ENCODE assay signal across 21 cellular contexts in genomic region chr20:63212792-63213191, GRCh38. TPM values are rescaled to one million over a fixed set of nuclear protein-coding genes. Genes with fewer than 3 reads are reported as not detected.
DNase-seq lines count a peak whose midpoint lies in the region; ATAC-seq, FAIRE-seq and TF ChIP-seq lines count a peak whose summit lies in the region.
"Had no signal": no experiment of that assay in that cellular context is flagged by ENCODE, and none has a peak within 500 bp of the region (broad histone marks: within the 10 kb centered on the region; RNA-seq: fewer than 3 reads in every experiment).

No MANE protein-coding gene starts in this region.

- no peak for FAIRE-seq in bronchial epithelial cell (lab: Jason Lieb, UNC)
- FAIRE-seq: colon had no signal

- H3K36me3 ChIP-seq in NT2/D1 (ENCODE audit: insufficient read depth, insufficient read length, low read length) = peaks cover 74% of the 10 kb centered on the region
- H3K36me3 ChIP-seq in bronchial epithelial cell (ENCODE audit: control insufficient read depth, insufficient read depth, low read length) = peaks cover 26% of the 10 kb centered on the region
- H3K36me3 ChIP-seq: uterus had no signal

- peaks cover 76% of the 10 kb centered on the region for H3K36me3 Mint-ChIP-seq in activated T-cell treated with anti-CD3 and anti-CD28 coated beads, Interleukin-2, amount 50 U/mL, for 24 hours (ENCODE audit: low read depth)
- peaks cover 10% of the 10 kb centered on the region for H3K36me3 Mint-ChIP-seq in neural crest cell (ENCODE audit: low read depth)
- H3K36me3 Mint-ChIP-seq in mesothelial cell of epicardium = peaks cover 27% of the 10 kb centered on the region

- no peaks in the 10 kb centered on the region for H3K9me3 Mint-ChIP-seq in activated T-cell treated with anti-CD3 and anti-CD28 coated beads, Interleukin-2, amount 50 U/mL, for 24 hours
- H3K9me3 Mint-ChIP-seq in neural crest cell (no peaks in the 10 kb centered on the region), mesothelial cell of epicardium (no peaks in the 10 kb centered on the region)
- H3K9me3 Mint-ChIP-seq: activated B cell treated with CpG ODN at 0.5 μM for 24 hours, CD14-positive monocyte, T-cell had no signal

- peak overlapping the region; percentile 54 for H3K9ac ChIP-seq in NT2/D1 (ENCODE audit: insufficient read length, low read depth)

- no peak for TF ChIP-seq CTCF in bronchial epithelial cell (IDR thresholded peaks at IDR 0.05; ENCODE audit: insufficient read depth, low read length, severe bottlenecking)
- TF ChIP-seq CTCF in neural crest cell (conservative IDR thresholded peaks at IDR 0.05) = no peak
- no peak for TF ChIP-seq CTCF in mesothelial cell of epicardium (IDR thresholded peaks at IDR 0.05; ENCODE audit: unreplicated experiment)

- no peaks in the 10 kb centered on the region for H3K9me3 ChIP-seq in NT2/D1 (ENCODE audit: insufficient read depth, low read length)
- H3K9me3 ChIP-seq: stomach, uterus had no signal

- no peak for ATAC-seq in HG02571 (IDR thresholded peaks at IDR 0.05; ENCODE audit: unreplicated experiment)
- ATAC-seq: T-cell had no signal

- H3K4me1 Mint-ChIP-seq in activated T-cell treated with anti-CD3 and anti-CD28 coated beads, Interleukin-2, amount 50 U/mL, for 24 hours (ENCODE audit: low read depth) = peaks cover 70% of the 10 kb centered on the region
- H3K4me1 Mint-ChIP-seq in neural crest cell (peaks cover 44% of the 10 kb centered on the region), mesothelial cell of epicardium (peaks cover 34% of the 10 kb centered on the region)

- H3K27ac Mint-ChIP-seq in activated T-cell treated with anti-CD3 and anti-CD28 coated beads, Interleukin-2, amount 50 U/mL, for 24 hours = peak overlapping the region; percentile 85
- H3K27ac Mint-ChIP-seq in neural crest cell (ENCODE audit: unreplicated experiment) = no peak overlapping the region
- no peak overlapping the region for H3K27ac Mint-ChIP-seq in mesothelial cell of epicardium
- H3K27ac Mint-ChIP-seq: activated B cell treated with CpG ODN at 0.5 μM for 24 hours had no signal

- H3K27me3 Mint-ChIP-seq in activated T-cell treated with anti-CD3 and anti-CD28 coated beads, Interleukin-2, amount 50 U/mL, for 24 hours = no peaks in the 10 kb centered on the region
- H3K27me3 Mint-ChIP-seq in neural crest cell (ENCODE audit: low read depth) = no peaks in the 10 kb centered on the region
- H3K27me3 Mint-ChIP-seq in mesothelial cell of epicardium (ENCODE audit: low read depth) = no peaks in the 10 kb centered on the region
- H3K27me3 Mint-ChIP-seq: activated B cell treated with CpG ODN at 0.5 μM for 24 hours, T-cell had no signal

- H3K27me3 ChIP-seq in NT2/D1 (ENCODE audit: insufficient read depth, insufficient read length) = no peaks in the 10 kb centered on the region
- no peaks in the 10 kb centered on the region for H3K27me3 ChIP-seq in bronchial epithelial cell (ENCODE audit: control insufficient read depth, insufficient read depth, low read length)
- H3K27me3 ChIP-seq: stomach, uterus had no signal

- H3K4me3 ChIP-seq in NT2/D1 (ENCODE audit: insufficient read length, low read depth) = no peak overlapping the region
- H3K4me3 ChIP-seq in bronchial epithelial cell (ENCODE audit: low read depth, low read length) = no peak overlapping the region
- H3K4me3 ChIP-seq: uterus had no signal

- H3K4me1 ChIP-seq in NT2/D1 (ENCODE audit: insufficient read depth, insufficient read length) = peaks cover 19% of the 10 kb centered on the region
- H3K4me1 ChIP-seq: uterus had no signal

- DNase-seq in activated T-cell treated with anti-CD3 and anti-CD28 coated beads, Interleukin-2, amount 50 U/mL, for 24 hours = no peak
- DNase-seq in activated T-cell treated with anti-CD3 and anti-CD28 coated beads for 4 hours (no peak), NT2/D1 (ENCODE audit: low read depth, low spot score) (no peak), bronchial epithelial cell (ENCODE audit: low read depth) (peak; percentile 67), neural crest cell (ENCODE audit: low read depth, low spot score) (no peak), mesothelial cell of epicardium (ENCODE audit: low spot score in 2 of 2, unreplicated experiment in 2 of 2) (no peak)
- no peak for DNase-seq in stimulated activated CD4-positive, alpha-beta T cell treated with anti-CD3 and anti-CD28 coated beads, Interleukin-4, amount 100 ng/mL, for 4 hours
- DNase-seq: activated B cell treated with CpG ODN at 0.5 μM for 24 hours; amniotic stem cell; foreskin melanocyte; KG1; NK-92 treated with Interleukin-12 subunit alpha and Interleukin-12 subunit beta, amount 100 ng/mL, for 24 hours; Right ventricle myocardium superior; stomach; T-cell; uterus had no signal

- H3K4me3 Mint-ChIP-seq in activated T-cell treated with anti-CD3 and anti-CD28 coated beads, Interleukin-2, amount 50 U/mL, for 24 hours = peak overlapping the region; percentile 42
- H3K4me3 Mint-ChIP-seq in neural crest cell = peak overlapping the region; percentile 75
- H3K4me3 Mint-ChIP-seq in mesothelial cell of epicardium = no peak overlapping the region
- H3K4me3 Mint-ChIP-seq: activated B cell treated with CpG ODN at 0.5 μM for 24 hours, CD14-positive monocyte had no signal

RNA-seq across cellular contexts. Expression of gene YTHDF1, which starts 3.1 kb away (rescaled TPM):
- total RNA-seq in bronchial epithelial cell (24.6 and 27.1 TPM in 2 replicates), neural crest cell (59.0 and 59.4 TPM in 2 replicates), mesothelial cell of epicardium (49.3 to 52.9 TPM (median 50.1 TPM) in 3 replicates)

RNA-seq across cellular contexts. Expression of gene BIRC7, which starts 22.9 kb away (rescaled TPM):
- total RNA-seq in bronchial epithelial cell (not detected in 2 replicates), neural crest cell (6.1 and 6.9 TPM in 2 replicates), mesothelial cell of epicardium (0.36 to 0.84 TPM (median 0.50 TPM) in 3 replicates)
- total RNA-seq: A172, activated B cell treated with CpG ODN at 0.5 μM for 24 hours, pulmonary artery endothelial cell, stomach, T-cell, uterus had no signal

RNA-seq across cellular contexts. Expression of gene NKAIN4, which starts 41.5 kb away (rescaled TPM):
- total RNA-seq in bronchial epithelial cell (0.13 and 1.1 TPM in 2 replicates), neural crest cell (42.4 and 44.0 TPM in 2 replicates), mesothelial cell of epicardium (16.1 to 18.4 TPM (median 16.8 TPM) in 3 replicates)
- total RNA-seq: A172, activated B cell treated with CpG ODN at 0.5 μM for 24 hours, pulmonary artery endothelial cell, Right ventricle myocardium superior, T-cell had no signal

RNA-seq across cellular contexts. Expression of gene ARFGAP1, which starts 59.8 kb away (rescaled TPM):
- total RNA-seq in bronchial epithelial cell (48.8 and 49.2 TPM in 2 replicates), neural crest cell (128 and 132 TPM in 2 replicates), mesothelial cell of epicardium (193 to 210 TPM (median 208 TPM) in 3 replicates)
